Comparison of ENCODE assay signal across 26 cellular contexts in the genomic region with DNA sequence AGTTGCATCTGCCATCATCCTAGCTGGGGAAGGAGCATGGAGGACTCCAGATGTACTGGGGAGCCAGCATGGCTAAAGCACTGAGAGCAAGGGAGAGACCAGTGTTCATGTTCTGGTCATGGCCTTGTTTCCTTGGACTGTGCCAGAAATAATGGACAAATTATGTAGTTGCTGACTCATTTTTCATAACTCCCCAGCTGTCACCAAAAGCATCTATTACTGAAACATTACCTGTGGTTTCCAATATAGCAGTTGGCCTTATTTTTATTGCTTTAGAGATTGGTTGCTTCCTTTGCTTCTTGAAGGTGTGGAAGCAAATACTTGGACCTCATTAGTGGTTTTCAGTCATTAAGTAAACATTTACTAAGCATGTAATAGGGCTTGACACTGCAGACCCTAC.
"Had no signal": no experiment of that assay in that cellular context is flagged by ENCODE, and none has a peak within 500 bp of the region (broad histone marks: within the 10 kb centered on the region; RNA-seq: fewer than 3 reads in every experiment).

No MANE protein-coding gene starts in this region.

- H3K4me3 ChIP-seq: coronary artery, dorsolateral prefrontal cortex, right lobe of liver, smooth muscle cell, stomach, tibial artery, upper lobe of right lung had no signal

- H3K9me3 ChIP-seq: neutrophil, right lobe of liver, stomach, tibial artery, upper lobe of right lung had no signal

- H3K27me3 Mint-ChIP-seq: activated CD4-positive, alpha-beta memory T cell treated with anti-CD3 and anti-CD28 coated beads for 36 hours; activated naive CD8-positive, alpha-beta T cell treated with anti-CD3 and anti-CD28 coated beads, Interleukin-2, amount 10 ng/mL, durations not matched to agents 7 days and 5 days; activated T-cell treated with anti-CD3 and anti-CD28 coated beads, Interleukin-2, amount 50 U/mL, for 24 hours; naive B cell; progenitor cell of endocrine pancreas; stimulated activated naive B cell treated with anti-CD40 and anti-IgM and Interleukin-4, amounts not matched to agents 10 μg/mL and 1 μg/mL and 100 μg/mL, for 72 hours had no signal

- H3K27me3 ChIP-seq: dorsolateral prefrontal cortex, right lobe of liver, stomach, tibial artery, upper lobe of right lung had no signal

- DNase-seq: activated CD4-positive, alpha-beta memory T cell treated with anti-CD3 and anti-CD28 coated beads for 36 hours; activated CD4-positive, alpha-beta T cell treated with anti-CD3 and anti-CD28 coated beads, Interleukin-2, amount 10 ng/mL, durations not matched to agents 24 days and 14 days; activated CD4-positive, CD25-positive, alpha-beta regulatory T cell treated with anti-CD3 and anti-CD28 coated beads, Interleukin-2, amount 50 U/mL, for 72 hours; activated CD8-positive, alpha-beta memory T cell treated with anti-CD3 and anti-CD28 coated beads, Interleukin-2, amount 50 U/mL, for 48 hours; activated gamma-delta T cell; activated naive CD4-positive, alpha-beta T cell treated with anti-CD3 and anti-CD28 coated beads, Interleukin-2, amount 10 ng/mL, durations not matched to agents 7 days and 5 days; activated naive CD8-positive, alpha-beta T cell treated with anti-CD3 and anti-CD28 coated beads, Interleukin-2, amount 10 ng/mL, durations not matched to agents 7 days and 5 days; activated T-cell treated with anti-CD3 and anti-CD28 coated beads, Interleukin-2, amount 50 U/mL, for 24 hours; brain microvascular endothelial cell; dorsolateral prefrontal cortex; effector memory CD4-positive, alpha-beta T cell; islet precursor cell; left ventricle myocardium superior; naive B cell; nephron progenitor cell; stimulated activated CD4-positive, alpha-beta T cell treated with anti-CD3 and anti-CD28 coated beads, Interleukin-1b, Interleukin-23, amount 100 ng/mL, for 48 hours; stimulated activated naive B cell treated with anti-CD40 and anti-IgM and Interleukin-4, amounts not matched to agents 10 μg/mL and 1 μg/mL and 100 μg/mL, for 72 hours; stomach; T1000; tibial artery; upper lobe of right lung had no signal

- H3K4me1 Mint-ChIP-seq: activated CD4-positive, alpha-beta T cell treated with anti-CD3 and anti-CD28 coated beads, Interleukin-2, amount 10 ng/mL, durations not matched to agents 24 days and 14 days; activated naive CD4-positive, alpha-beta T cell treated with anti-CD3 and anti-CD28 coated beads, Interleukin-2, amount 10 ng/mL, durations not matched to agents 7 days and 5 days; activated naive CD8-positive, alpha-beta T cell treated with anti-CD3 and anti-CD28 coated beads, Interleukin-2, amount 10 ng/mL, durations not matched to agents 7 days and 5 days; naive B cell had no signal

- H3K4me3 Mint-ChIP-seq: activated CD4-positive, alpha-beta memory T cell treated with anti-CD3 and anti-CD28 coated beads for 36 hours; activated CD4-positive, alpha-beta T cell treated with anti-CD3 and anti-CD28 coated beads, Interleukin-2, amount 10 ng/mL, durations not matched to agents 24 days and 14 days; activated naive CD4-positive, alpha-beta T cell treated with anti-CD3 and anti-CD28 coated beads, Interleukin-2, amount 10 ng/mL, durations not matched to agents 7 days and 5 days; activated naive CD8-positive, alpha-beta T cell treated with anti-CD3 and anti-CD28 coated beads, Interleukin-2, amount 10 ng/mL, durations not matched to agents 7 days and 5 days; activated T-cell treated with anti-CD3 and anti-CD28 coated beads, Interleukin-2, amount 50 U/mL, for 24 hours; naive B cell; nephron progenitor cell; stimulated activated naive B cell treated with anti-CD40 and anti-IgM and Interleukin-4, amounts not matched to agents 10 μg/mL and 1 μg/mL and 100 μg/mL, for 72 hours had no signal

- H3K9me3 Mint-ChIP-seq: activated CD4-positive, alpha-beta memory T cell treated with anti-CD3 and anti-CD28 coated beads for 36 hours; activated CD4-positive, alpha-beta T cell treated with anti-CD3 and anti-CD28 coated beads, Interleukin-2, amount 10 ng/mL, durations not matched to agents 24 days and 14 days; activated naive CD4-positive, alpha-beta T cell treated with anti-CD3 and anti-CD28 coated beads, Interleukin-2, amount 10 ng/mL, durations not matched to agents 7 days and 5 days; activated naive CD8-positive, alpha-beta T cell treated with anti-CD3 and anti-CD28 coated beads, Interleukin-2, amount 10 ng/mL, durations not matched to agents 7 days and 5 days; activated T-cell treated with anti-CD3 and anti-CD28 coated beads, Interleukin-2, amount 50 U/mL, for 24 hours; naive B cell; nephron progenitor cell; stimulated activated naive B cell treated with anti-CD40 and anti-IgM and Interleukin-4, amounts not matched to agents 10 μg/mL and 1 μg/mL and 100 μg/mL, for 72 hours had no signal

- ATAC-seq: left ventricle myocardium superior; right lobe of liver; stimulated activated naive B cell treated with anti-CD40 and anti-IgM and Interleukin-4, amounts not matched to agents 10 μg/mL and 1 μg/mL and 100 μg/mL, for 72 hours; upper lobe of right lung had no signal

- H3K36me3 Mint-ChIP-seq: activated CD4-positive, alpha-beta memory T cell treated with anti-CD3 and anti-CD28 coated beads for 36 hours; activated naive CD4-positive, alpha-beta T cell treated with anti-CD3 and anti-CD28 coated beads, Interleukin-2, amount 10 ng/mL, durations not matched to agents 7 days and 5 days; activated naive CD8-positive, alpha-beta T cell treated with anti-CD3 and anti-CD28 coated beads, Interleukin-2, amount 10 ng/mL, durations not matched to agents 7 days and 5 days; stimulated activated naive B cell treated with anti-CD40 and anti-IgM and Interleukin-4, amounts not matched to agents 10 μg/mL and 1 μg/mL and 100 μg/mL, for 72 hours had no signal

- H3K27ac ChIP-seq: brain microvascular endothelial cell, coronary artery, dorsolateral prefrontal cortex, neutrophil, right lobe of liver, stomach, tibial artery, upper lobe of right lung had no signal

- H3K36me3 ChIP-seq: brain microvascular endothelial cell, neutrophil, right lobe of liver, stomach, tibial artery, upper lobe of right lung had no signal

- H3K27ac Mint-ChIP-seq: activated CD4-positive, alpha-beta memory T cell treated with anti-CD3 and anti-CD28 coated beads for 36 hours; activated CD4-positive, alpha-beta T cell treated with anti-CD3 and anti-CD28 coated beads, Interleukin-2, amount 10 ng/mL, durations not matched to agents 24 days and 14 days; activated naive CD4-positive, alpha-beta T cell treated with anti-CD3 and anti-CD28 coated beads, Interleukin-2, amount 10 ng/mL, durations not matched to agents 7 days and 5 days; activated naive CD8-positive, alpha-beta T cell treated with anti-CD3 and anti-CD28 coated beads, Interleukin-2, amount 10 ng/mL, durations not matched to agents 7 days and 5 days; activated T-cell treated with anti-CD3 and anti-CD28 coated beads, Interleukin-2, amount 50 U/mL, for 24 hours; naive B cell; nephron progenitor cell; progenitor cell of endocrine pancreas; stimulated activated naive B cell treated with anti-CD40 and anti-IgM and Interleukin-4, amounts not matched to agents 10 μg/mL and 1 μg/mL and 100 μg/mL, for 72 hours had no signal
